In the genomic region with DNA sequence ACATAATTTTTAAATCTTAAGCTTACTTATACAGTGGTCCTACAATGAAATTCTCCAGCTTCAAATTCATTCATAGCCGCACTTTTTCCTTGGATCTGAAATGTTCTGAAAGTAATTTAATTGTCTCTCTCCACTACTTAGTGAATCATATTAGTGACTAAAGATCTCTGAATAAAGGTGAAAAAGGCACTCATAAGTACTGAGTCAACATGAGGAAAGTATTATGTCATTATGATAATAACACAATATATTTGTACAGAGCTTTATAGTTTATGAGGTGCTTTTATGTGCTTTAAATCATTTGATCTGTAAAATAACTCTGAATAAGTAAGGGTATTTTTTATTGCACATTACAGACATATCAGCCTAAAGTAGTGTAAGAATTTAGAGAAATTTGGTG, we compare ENCODE assay signal across 16 cellular contexts.
"Had no signal": no experiment of that assay in that cellular context is flagged by ENCODE, and none has a peak within 500 bp of the region (broad histone marks: within the 10 kb centered on the region; RNA-seq: fewer than 3 reads in every experiment).

No MANE protein-coding gene starts in this region.

- H3K36me3 Mint-ChIP-seq: activated CD4-positive, alpha-beta memory T cell treated with anti-CD3 and anti-CD28 coated beads for 36 hours; activated CD8-positive, alpha-beta memory T cell treated with anti-CD3 and anti-CD28 coated beads, Interleukin-2, amount 10 ng/mL, durations not matched to agents 7 days and 5 days; activated naive CD4-positive, alpha-beta T cell treated with anti-CD3 and anti-CD28 coated beads, Interleukin-2, amount 50 U/mL, for 24 hours; naive thymus-derived CD8-positive, alpha-beta T cell had no signal

- H3K27ac ChIP-seq: adrenal gland, body of pancreas, coronary artery, esophagus muscularis mucosa had no signal

- DNase-seq: activated CD4-positive, alpha-beta memory T cell treated with anti-CD3 and anti-CD28 coated beads for 36 hours; activated CD4-positive, alpha-beta T cell treated with anti-CD3 and anti-CD28 coated beads for 36 hours; activated CD8-positive, alpha-beta memory T cell treated with anti-CD3 and anti-CD28 coated beads, Interleukin-2, amount 10 ng/mL, durations not matched to agents 7 days and 5 days; activated T-cell treated with anti-CD3 and anti-CD28 coated beads, Interleukin-2, amount 50 U/mL, for 1 hour; adrenal gland; body of pancreas; central memory CD4-positive, alpha-beta T cell; foreskin fibroblast; hippocampal formation; mesenchymal stem cell; naive thymus-derived CD8-positive, alpha-beta T cell; stimulated activated CD4-positive, alpha-beta T cell treated with anti-CD3 and anti-CD28 coated beads, Interleukin-1b, Interleukin-23, amount 100 ng/mL, for 48 hours had no signal

- H3K4me3 ChIP-seq: adrenal gland, body of pancreas, coronary artery, esophagus muscularis mucosa had no signal

- H3K4me1 ChIP-seq: adrenal gland, body of pancreas, esophagus muscularis mucosa had no signal

- H3K4me1 Mint-ChIP-seq: activated CD4-positive, alpha-beta T cell treated with anti-CD3 and anti-CD28 coated beads for 36 hours; activated CD8-positive, alpha-beta memory T cell treated with anti-CD3 and anti-CD28 coated beads, Interleukin-2, amount 10 ng/mL, durations not matched to agents 7 days and 5 days; activated naive CD4-positive, alpha-beta T cell treated with anti-CD3 and anti-CD28 coated beads, Interleukin-2, amount 50 U/mL, for 24 hours; naive thymus-derived CD8-positive, alpha-beta T cell had no signal

- H3K27me3 ChIP-seq: adrenal gland, body of pancreas, esophagus muscularis mucosa had no signal

- H3K9me3 ChIP-seq: adrenal gland, body of pancreas, esophagus muscularis mucosa had no signal

- H3K27ac Mint-ChIP-seq: activated CD4-positive, alpha-beta memory T cell treated with anti-CD3 and anti-CD28 coated beads for 36 hours; activated CD4-positive, alpha-beta T cell treated with anti-CD3 and anti-CD28 coated beads for 36 hours; activated CD8-positive, alpha-beta memory T cell treated with anti-CD3 and anti-CD28 coated beads, Interleukin-2, amount 10 ng/mL, durations not matched to agents 7 days and 5 days; activated naive CD4-positive, alpha-beta T cell treated with anti-CD3 and anti-CD28 coated beads, Interleukin-2, amount 50 U/mL, for 24 hours; activated T-helper 2 cell treated with anti-CD3 and anti-CD28 coated beads, Interferon-gamma antibody, Interleukin-2, Interleukin-4, amounts not matched to agents 10 μg/mL and 5 μg/mL and 100 μg/mL, durations not matched to agents 14 hours and 24 hours and 36 hours; naive thymus-derived CD8-positive, alpha-beta T cell had no signal

- H3K36me3 ChIP-seq: adrenal gland, esophagus muscularis mucosa had no signal

- H3K4me3 Mint-ChIP-seq: activated CD4-positive, alpha-beta memory T cell treated with anti-CD3 and anti-CD28 coated beads for 36 hours; activated CD4-positive, alpha-beta T cell treated with anti-CD3 and anti-CD28 coated beads for 36 hours; activated CD8-positive, alpha-beta memory T cell treated with anti-CD3 and anti-CD28 coated beads, Interleukin-2, amount 10 ng/mL, durations not matched to agents 7 days and 5 days; activated naive CD4-positive, alpha-beta T cell treated with anti-CD3 and anti-CD28 coated beads, Interleukin-2, amount 50 U/mL, for 24 hours; naive thymus-derived CD8-positive, alpha-beta T cell had no signal

- H3K27me3 Mint-ChIP-seq: activated CD4-positive, alpha-beta memory T cell treated with anti-CD3 and anti-CD28 coated beads for 36 hours; activated CD4-positive, alpha-beta T cell treated with anti-CD3 and anti-CD28 coated beads for 36 hours; activated CD8-positive, alpha-beta memory T cell treated with anti-CD3 and anti-CD28 coated beads, Interleukin-2, amount 10 ng/mL, durations not matched to agents 7 days and 5 days; activated naive CD4-positive, alpha-beta T cell treated with anti-CD3 and anti-CD28 coated beads, Interleukin-2, amount 50 U/mL, for 24 hours; naive thymus-derived CD8-positive, alpha-beta T cell had no signal
